ENCODE assay signal across 8 cellular contexts in the genomic region with DNA sequence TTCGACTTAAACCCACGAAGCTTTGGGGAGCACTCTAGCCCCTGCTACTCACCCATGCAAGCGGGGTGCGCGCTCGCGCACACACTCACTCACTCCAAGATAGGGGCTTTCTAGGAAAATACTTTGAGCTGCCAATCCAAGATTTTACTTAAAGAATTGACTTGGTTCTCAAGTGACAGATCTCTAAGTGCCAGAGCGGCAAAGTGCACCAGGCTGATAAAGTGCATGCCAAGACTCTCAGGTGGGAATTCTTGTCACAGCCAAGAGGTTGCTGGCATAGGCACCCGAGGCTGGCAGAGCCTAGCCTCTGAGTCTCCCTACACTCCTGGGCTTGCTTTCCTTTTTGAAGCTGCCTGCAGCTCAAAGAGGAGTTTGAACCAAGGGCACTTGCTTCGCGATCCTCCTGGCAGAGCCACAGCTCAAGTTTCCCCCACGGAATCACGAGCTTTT. TPM values are rescaled to one million over a fixed set of nuclear protein-coding genes. Genes with fewer than 3 reads are reported as not detected.
DNase-seq lines count a peak whose midpoint lies in the region; ATAC-seq and TF ChIP-seq lines count a peak whose summit lies in the region.

No MANE protein-coding gene starts in this region.

- no peak for TF ChIP-seq POLR2A in spleen (IDR thresholded peaks at IDR 0.05)

- H3K27me3 ChIP-seq in right cardiac atrium (ENCODE audit: control insufficient read depth, insufficient read depth) (no peaks in the 10 kb centered on the region), spleen (replicated peaks in 1 of 7) (peaks cover 0 to 30% (median 14%) of the 10 kb centered on the region in 7 donors)

- H3K27ac ChIP-seq in right cardiac atrium (ENCODE audit: low read length) (peak overlapping the region; percentile 87), spleen (peak overlapping the region; percentile 74 to 94 (median 90))

- H3K36me3 Mint-ChIP-seq in activated CD4-positive, alpha-beta memory T cell treated with anti-CD3 and anti-CD28 coated beads, Interleukin-2, amount 10 ng/mL, durations not matched to agents 7 days and 5 days (ENCODE audit: low read depth) = peaks cover 10% of the 10 kb centered on the region

- intact Hi-C loops in right cardiac atrium (cut with DNase I) (loop anchor here in 2 of 4 donors (10.0 kb wide), 1 partner anchor 328 kb away; no protein-coding TSS in a partner anchor), spleen (cut with DNase I; ENCODE audit: low total_unique reads) (no loop called here)

- DNase-seq in NCI-H2029 treated with DMSO at 0.1 percent for 48 hours (lab: John Stamatoyannopoulos, UW) (peak; percentile 60), NCI-H2029 (lab: John Stamatoyannopoulos, UW) (no peak), right cardiac atrium (peak in 1 of 3 donors; percentile 56), spleen (peak; percentile 72), A172 (ENCODE audit: low spot score) (no peak), NCI-H1048 (lab: John Stamatoyannopoulos, UW) (no peak)
- no peak for DNase-seq in activated CD4-positive, alpha-beta memory T cell treated with anti-CD3 and anti-CD28 coated beads, Interleukin-2, amount 10 ng/mL, durations not matched to agents 7 days and 5 days

- H3K9me3 Mint-ChIP-seq in activated CD4-positive, alpha-beta memory T cell treated with anti-CD3 and anti-CD28 coated beads, Interleukin-2, amount 10 ng/mL, durations not matched to agents 7 days and 5 days = no peaks in the 10 kb centered on the region

- no peak overlapping the region for H3K27ac Mint-ChIP-seq in activated CD4-positive, alpha-beta memory T cell treated with anti-CD3 and anti-CD28 coated beads, Interleukin-2, amount 10 ng/mL, durations not matched to agents 7 days and 5 days

- H3K4me3 Mint-ChIP-seq in activated CD4-positive, alpha-beta memory T cell treated with anti-CD3 and anti-CD28 coated beads, Interleukin-2, amount 10 ng/mL, durations not matched to agents 7 days and 5 days = peak overlapping the region; percentile 94

- no peak for ATAC-seq in right cardiac atrium
- no peak for ATAC-seq in GM21360 (IDR thresholded peaks at IDR 0.05; ENCODE audit: unreplicated experiment)

- TF ChIP-seq CTCF in spleen (IDR thresholded peaks at IDR 0.05 in 8 of 11, conservative IDR thresholded peaks at IDR 0.05 in 3 of 11) = no peak

- peaks cover 79% of the 10 kb centered on the region for H3K27me3 Mint-ChIP-seq in activated CD4-positive, alpha-beta memory T cell treated with anti-CD3 and anti-CD28 coated beads, Interleukin-2, amount 10 ng/mL, durations not matched to agents 7 days and 5 days

- H3K4me1 Mint-ChIP-seq in activated CD4-positive, alpha-beta memory T cell treated with anti-CD3 and anti-CD28 coated beads, Interleukin-2, amount 10 ng/mL, durations not matched to agents 7 days and 5 days = peaks cover 54% of the 10 kb centered on the region

- H3K4me3 ChIP-seq in right cardiac atrium (ENCODE audit: low read length) = peak overlapping the region; percentile 48
- peak overlapping the region; percentile 63 to 96 (median 70) for H3K4me3 ChIP-seq in spleen

- H3K9me3 ChIP-seq in right cardiac atrium (ENCODE audit: control insufficient read depth, low read length) (no peaks in the 10 kb centered on the region), spleen (no peaks in the 10 kb centered on the region)

- H3K4me1 ChIP-seq in right cardiac atrium (ENCODE audit: control insufficient read depth, insufficient read depth, low read length) = peaks cover 4% of the 10 kb centered on the region
- peaks cover 18 to 74% (median 56%) of the 10 kb centered on the region in 6 donors for H3K4me1 ChIP-seq in spleen

- WGBS in right cardiac atrium = 30% methylated on average over 13 of the region's 13 CpGs
- WGBS in spleen, 5 donors = 32 to 39% (median 36%) methylated on average over 12 to 13 of the region's 13 CpGs

- H3K36me3 ChIP-seq in spleen = peaks cover 0 to 9% (median 0%) of the 10 kb centered on the region in 6 donors

- CTCF ChIA-PET in activated CD4-positive, alpha-beta memory T cell treated with anti-CD3 and anti-CD28 coated beads, Interleukin-2, amount 10 ng/mL, durations not matched to agents 7 days and 5 days (lab: Charles Lee) = interaction anchor here (0.9 to 3.0 kb wide), 8 partner anchors 10 to 543 kb away, joined by 3 to 23 read pairs (median 4); a partner anchor contains a TSS

- POLR2A ChIA-PET in activated CD4-positive, alpha-beta memory T cell treated with anti-CD3 and anti-CD28 coated beads, Interleukin-2, amount 10 ng/mL, durations not matched to agents 7 days and 5 days (lab: Charles Lee) = interaction anchor here (0.8 to 3.5 kb wide), 4 partner anchors 11 to 1338 kb away, joined by 3 to 14 read pairs (median 6); a partner anchor contains a TSS

RNA-seq across cellular contexts. Expression of a gene that starts 2.6 kb away (rescaled TPM):
- total RNA-seq in activated CD4-positive, alpha-beta memory T cell treated with anti-CD3 and anti-CD28 coated beads, Interleukin-2, amount 10 ng/mL, durations not matched to agents 7 days and 5 days = 10 to 100 TPM; 12.8 to 14.8 TPM
- total RNA-seq in right cardiac atrium (100 to 1,000 TPM in 3 of 4 donors, 10 to 100 TPM in 1; 57.9 to 219 (median 166) TPM), spleen (10 to 100 TPM; 25.6 to 88.0 (median 38.3) TPM)
- polyA plus RNA-seq in right cardiac atrium (151 TPM), spleen (1 to 10 TPM; 5.2 to 7.8 (median 7.3) TPM)
- 40.3 and 46.7 TPM in 2 replicates for total RNA-seq in A172 (2014; rRNA removed; shearing (Covaris generic))

RNA-seq across cellular contexts. Expression of a gene that starts 8.3 kb away (rescaled TPM):
- 1 to 10 TPM; 6.4 to 9.0 TPM for total RNA-seq in activated CD4-positive, alpha-beta memory T cell treated with anti-CD3 and anti-CD28 coated beads, Interleukin-2, amount 10 ng/mL, durations not matched to agents 7 days and 5 days
- total RNA-seq in right cardiac atrium = 10 to 100 TPM; 20.5 to 32.2 (median 23.3) TPM
- polyA plus RNA-seq in right cardiac atrium = 10.8 TPM
- total RNA-seq in spleen = 10 to 100 TPM; 38.2 to 70.9 (median 67.3) TPM
- polyA plus RNA-seq in spleen = 1 to 10 TPM; 3.6 to 5.0 (median 4.3) TPM
- 19.6 and 34.7 TPM in 2 replicates for total RNA-seq in A172 (2014; rRNA removed; shearing (Covaris generic))

Comparison
In these comparisons a context has a peak if more than half of its experiments do, and no peak if none do; other contexts are left out.
1. DNase-seq: peak in NCI-H2029 treated with DMSO at 0.1 percent for 48 hours (single experiment) and spleen (single experiment); none in NCI-H2029 (single experiment), activated CD4-positive, alpha-beta memory T cell treated with anti-CD3 and anti-CD28 coated beads, Interleukin-2, amount 10 ng/mL, durations not matched to agents 7 days and 5 days (single experiment), A172 (single experiment) and NCI-H1048 (single experiment).